11 cellular contexts compared by ENCODE assay signal in the genomic region with DNA sequence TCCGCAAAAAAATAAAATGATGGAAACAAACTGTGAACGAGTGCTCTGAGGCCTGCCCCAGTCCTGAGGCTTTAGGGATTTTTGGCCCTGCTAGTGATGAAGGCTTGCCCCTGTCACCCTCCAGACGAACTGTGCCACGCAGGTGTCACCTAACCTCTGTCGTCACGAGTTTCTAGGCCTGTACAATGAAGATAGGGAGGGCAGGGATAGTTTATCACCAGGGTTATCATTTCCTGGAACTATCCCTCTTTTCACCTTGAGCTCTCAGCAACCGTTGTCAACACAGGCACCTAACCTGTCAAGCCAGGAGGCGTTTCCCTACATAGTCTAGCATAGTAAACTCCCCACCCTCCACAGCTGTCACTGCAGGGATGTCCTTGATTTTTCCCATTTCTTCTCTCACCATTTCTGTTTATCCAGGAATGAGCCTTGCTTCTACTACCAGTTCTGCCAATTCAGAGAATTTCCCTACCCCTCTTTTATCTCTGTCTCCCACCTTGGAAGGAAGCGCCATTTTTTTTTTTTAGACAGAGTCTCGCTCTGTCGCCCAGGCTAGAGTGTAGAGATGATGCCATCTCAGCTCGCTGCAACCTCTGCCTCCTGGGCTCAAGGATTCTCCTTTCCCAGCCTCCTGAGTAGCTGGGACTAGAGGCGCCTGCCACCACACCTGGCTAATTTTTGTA. TPM values are rescaled to one million over a fixed set of nuclear protein-coding genes. Genes with fewer than 3 reads are reported as not detected.
DNase-seq lines count a peak whose midpoint lies in the region; ATAC-seq and TF ChIP-seq lines count a peak whose summit lies in the region.
"Had no signal": no experiment of that assay in that cellular context is flagged by ENCODE, and none has a peak within 500 bp of the region (broad histone marks: within the 10 kb centered on the region; RNA-seq: fewer than 3 reads in every experiment).

No MANE protein-coding gene starts in this region.

- no peaks in the 10 kb centered on the region for H3K9me3 ChIP-seq in CD4-positive, alpha-beta T cell (ENCODE audit: control insufficient read depth, low read length)
- H3K9me3 ChIP-seq: HAP-1 had no signal

- DNase-seq in CD4-positive, alpha-beta T cell: no peak
- DNase-seq in effector memory CD8-positive, alpha-beta T cell: no peak
- no peak for DNase-seq in natural killer cell
- no peak for DNase-seq in NCI-H1436 treated with DMSO at 0.1 percent for 48 hours (lab: John Stamatoyannopoulos, UW)
- no peak for DNase-seq in NCI-H82 treated with DMSO at 0.1 percent for 48 hours (lab: John Stamatoyannopoulos, UW; ENCODE audit: unreplicated experiment)
- no peak for DNase-seq in 8988T
- DNase-seq: DMS79, NCI-H1105 treated with DMSO at 0.1 percent for 48 hours had no signal

- no peak for ATAC-seq in CD4-positive, alpha-beta T cell (ENCODE audit: poor library complexity)
- no peak for ATAC-seq in effector memory CD8-positive, alpha-beta T cell (replicated peaks)
- ATAC-seq in natural killer cell (no peak), GM21737 (IDR thresholded peaks at IDR 0.05; ENCODE audit: unreplicated experiment) (no peak)

- H3K27ac ChIP-seq in CD4-positive, alpha-beta T cell (ENCODE audit: low read depth, low read length): no peak overlapping the region

- intact Hi-C loops in CD4-positive, alpha-beta T cell (cut with DNase I, micrococcal nuclease): loop anchor here (1.0 to 10.0 kb wide), 4 partner anchors 161 to 387 kb away; a partner anchor contains a TSS
- intact Hi-C loops in natural killer cell (cut with micrococcal nuclease): loop anchor here (1.0 to 5.0 kb wide), 2 partner anchors 161 to 179 kb away; no protein-coding TSS in a partner anchor

- peaks cover 49% of the 10 kb centered on the region for H3K27me3 Mint-ChIP-seq in CD4-positive, alpha-beta T cell
- H3K27me3 Mint-ChIP-seq in IgD-negative memory B cell (peaks cover 22% of the 10 kb centered on the region), natural killer cell (ENCODE audit: low read depth in 2 of 2) (peaks cover 30 to 41% of the 10 kb centered on the region in 2 donors)
- H3K27me3 Mint-ChIP-seq in effector memory CD8-positive, alpha-beta T cell: peaks cover 39 to 76% of the 10 kb centered on the region in 2 donors

- no peaks in the 10 kb centered on the region for H3K36me3 Mint-ChIP-seq in CD4-positive, alpha-beta T cell (ENCODE audit: low read depth)
- H3K36me3 Mint-ChIP-seq in IgD-negative memory B cell (no peaks in the 10 kb centered on the region), natural killer cell (no peaks in the 10 kb centered on the region)
- peaks cover 11% of the 10 kb centered on the region for H3K36me3 Mint-ChIP-seq in effector memory CD8-positive, alpha-beta T cell (ENCODE audit: insufficient read depth)

- H3K27ac Mint-ChIP-seq in CD4-positive, alpha-beta T cell: no peak overlapping the region
- H3K27ac Mint-ChIP-seq in IgD-negative memory B cell (no peak overlapping the region), natural killer cell (no peak overlapping the region)
- no peak overlapping the region for H3K27ac Mint-ChIP-seq in effector memory CD8-positive, alpha-beta T cell

- no peaks in the 10 kb centered on the region for H3K9me3 Mint-ChIP-seq in CD4-positive, alpha-beta T cell
- H3K9me3 Mint-ChIP-seq in IgD-negative memory B cell: peaks cover 0 to 2% (median 0%) of the 10 kb centered on the region in 3 donors
- H3K9me3 Mint-ChIP-seq in effector memory CD8-positive, alpha-beta T cell: no peaks in the 10 kb centered on the region
- H3K9me3 Mint-ChIP-seq in natural killer cell: no peaks in the 10 kb centered on the region

- H3K27me3 ChIP-seq in CD4-positive, alpha-beta T cell (ENCODE audit: control insufficient read depth, insufficient read depth, low read length): peaks cover 52% of the 10 kb centered on the region

- H3K4me1 Mint-ChIP-seq in CD4-positive, alpha-beta T cell (ENCODE audit: low read depth): peaks cover 8% of the 10 kb centered on the region
- H3K4me1 Mint-ChIP-seq in IgD-negative memory B cell: peaks cover 0 to 7% (median 5%) of the 10 kb centered on the region in 3 donors
- peaks cover 5 to 10% of the 10 kb centered on the region in 2 donors for H3K4me1 Mint-ChIP-seq in effector memory CD8-positive, alpha-beta T cell (ENCODE audit: low read depth in 2 of 2)
- H3K4me1 Mint-ChIP-seq in natural killer cell: peaks cover 6 to 8% of the 10 kb centered on the region in 2 donors

- peak overlapping the region; percentile 68 for H3K4me3 Mint-ChIP-seq in CD4-positive, alpha-beta T cell
- H3K4me3 Mint-ChIP-seq in IgD-negative memory B cell: peak overlapping the region in 3 of 4 donors; percentile 58 to 91 (median 71)
- peak overlapping the region; percentile 58 to 68 for H3K4me3 Mint-ChIP-seq in effector memory CD8-positive, alpha-beta T cell
- peak overlapping the region; percentile 75 for H3K4me3 Mint-ChIP-seq in natural killer cell

- POLR2A ChIA-PET in CD4-positive, alpha-beta T cell (lab: Charles Lee): no interaction called here

- CTCF ChIA-PET in CD4-positive, alpha-beta T cell (lab: Charles Lee): interaction anchor here (1.5 kb wide), 1 partner anchor 385 kb away, joined by 3 read pairs; no protein-coding TSS in a partner anchor

- no peak for TF ChIP-seq CTCF in CD4-positive, alpha-beta T cell (IDR thresholded peaks at IDR 0.05)
- TF ChIP-seq CTCF in natural killer cell (IDR thresholded peaks at IDR 0.05): no peak

RNA-seq across cellular contexts. Expression of a gene that starts 2.2 kb away (rescaled TPM):
- total RNA-seq in CD4-positive, alpha-beta T cell: under 1 TPM; 0.14 to 0.22 TPM
- polyA plus RNA-seq in IgD-negative memory B cell: not detected
- under 1 TPM; 0.18 to 0.84 (median 0.47) TPM for total RNA-seq in natural killer cell

RNA-seq across cellular contexts. Expression of a gene that starts 8.4 kb away (rescaled TPM):
- total RNA-seq in CD4-positive, alpha-beta T cell: 1 to 10 TPM; 1.1 to 1.5 TPM
- polyA plus RNA-seq in IgD-negative memory B cell: 2.5 TPM
- total RNA-seq in natural killer cell: 1 to 10 TPM; 1.0 to 1.9 (median 1.3) TPM

RNA-seq across cellular contexts. Expression of a gene that starts 23.0 kb away (rescaled TPM):
- 100 to 1,000 TPM; 355 to 382 TPM for total RNA-seq in CD4-positive, alpha-beta T cell
- 79.7 TPM for polyA plus RNA-seq in IgD-negative memory B cell
- total RNA-seq in natural killer cell: 100 to 1,000 TPM; 281 to 307 (median 288) TPM

RNA-seq across cellular contexts. Expression of a gene that starts 30.7 kb away (rescaled TPM):
- 1 to 10 TPM; 4.3 to 6.1 TPM for total RNA-seq in CD4-positive, alpha-beta T cell
- polyA plus RNA-seq in IgD-negative memory B cell: 4.6 TPM
- 1 to 10 TPM; 1.1 to 3.5 (median 1.5) TPM for total RNA-seq in natural killer cell

RNA-seq across cellular contexts. Expression of a gene that starts 45.4 kb away (rescaled TPM):
- total RNA-seq in CD4-positive, alpha-beta T cell: 10 to 100 TPM; 26.3 to 28.2 TPM
- 11.4 TPM for polyA plus RNA-seq in IgD-negative memory B cell
- 10 to 100 TPM; 35.0 to 44.2 (median 38.1) TPM for total RNA-seq in natural killer cell
